2 cellular contexts compared by ENCODE assay signal in the genomic region with DNA sequence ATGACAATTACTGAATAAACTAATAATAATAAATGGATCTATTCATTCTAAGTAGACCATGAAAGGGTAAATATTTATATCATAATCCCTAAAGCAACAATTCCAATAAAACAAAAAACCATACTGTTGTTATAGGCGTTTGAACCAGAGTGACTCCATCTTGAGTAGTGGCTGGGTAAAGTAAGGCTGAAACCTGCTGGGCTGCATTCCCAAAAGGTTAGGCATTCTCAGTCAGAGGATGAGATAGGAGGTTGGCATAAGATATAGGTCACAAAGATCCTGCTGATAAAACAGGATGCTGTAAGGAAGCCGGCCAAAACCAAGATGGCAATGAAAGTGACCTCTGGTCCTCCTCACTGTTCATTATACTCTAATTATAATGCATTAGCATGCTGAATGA.
TF ChIP-seq lines count a peak whose summit lies in the region.

No MANE protein-coding gene starts in this region.

TF ChIP-seq in SK-N-SH, 30 proteins besides CTCF, POLR2A, EP300 and RAD21 (continued from another document):
- no peak for TF ChIP-seq TEAD4 (IDR thresholded peaks at IDR 0.05; ENCODE audit: borderline replicate concordance, insufficient read depth)
- no peak for TF ChIP-seq FOXJ3 (CRISPR knock-in tag; IDR thresholded peaks at IDR 0.05)
- no peak for TF ChIP-seq FOXM1 (IDR thresholded peaks at IDR 0.05; ENCODE audit: low read depth)
- TF ChIP-seq GATA2 (CRISPR knock-in tag; IDR thresholded peaks at IDR 0.05): no peak
- TF ChIP-seq, protein P1, sequence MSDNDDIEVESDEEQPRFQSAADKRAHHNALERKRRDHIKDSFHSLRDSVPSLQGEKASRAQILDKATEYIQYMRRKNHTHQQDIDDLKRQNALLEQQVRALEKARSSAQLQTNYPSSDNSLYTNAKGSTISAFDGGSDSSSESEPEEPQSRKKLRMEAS (IDR thresholded peaks at IDR 0.05; ENCODE audit: low read depth): no peak
- TF ChIP-seq TCF12 (IDR thresholded peaks at IDR 0.05): no peak
- no peak for TF ChIP-seq FOSL2 (IDR thresholded peaks at IDR 0.05; ENCODE audit: borderline replicate concordance, low read depth)
- no peak for TF ChIP-seq SMC3 (IDR thresholded peaks at IDR 0.05; ENCODE audit: low read depth, low read length)
- TF ChIP-seq MXI1 (IDR thresholded peaks at IDR 0.05; ENCODE audit: low read depth, low read length): no peak
- TF ChIP-seq SIN3A (IDR thresholded peaks at IDR 0.05; ENCODE audit: borderline replicate concordance, low read depth, low read length): no peak
- TF ChIP-seq, protein P2, sequence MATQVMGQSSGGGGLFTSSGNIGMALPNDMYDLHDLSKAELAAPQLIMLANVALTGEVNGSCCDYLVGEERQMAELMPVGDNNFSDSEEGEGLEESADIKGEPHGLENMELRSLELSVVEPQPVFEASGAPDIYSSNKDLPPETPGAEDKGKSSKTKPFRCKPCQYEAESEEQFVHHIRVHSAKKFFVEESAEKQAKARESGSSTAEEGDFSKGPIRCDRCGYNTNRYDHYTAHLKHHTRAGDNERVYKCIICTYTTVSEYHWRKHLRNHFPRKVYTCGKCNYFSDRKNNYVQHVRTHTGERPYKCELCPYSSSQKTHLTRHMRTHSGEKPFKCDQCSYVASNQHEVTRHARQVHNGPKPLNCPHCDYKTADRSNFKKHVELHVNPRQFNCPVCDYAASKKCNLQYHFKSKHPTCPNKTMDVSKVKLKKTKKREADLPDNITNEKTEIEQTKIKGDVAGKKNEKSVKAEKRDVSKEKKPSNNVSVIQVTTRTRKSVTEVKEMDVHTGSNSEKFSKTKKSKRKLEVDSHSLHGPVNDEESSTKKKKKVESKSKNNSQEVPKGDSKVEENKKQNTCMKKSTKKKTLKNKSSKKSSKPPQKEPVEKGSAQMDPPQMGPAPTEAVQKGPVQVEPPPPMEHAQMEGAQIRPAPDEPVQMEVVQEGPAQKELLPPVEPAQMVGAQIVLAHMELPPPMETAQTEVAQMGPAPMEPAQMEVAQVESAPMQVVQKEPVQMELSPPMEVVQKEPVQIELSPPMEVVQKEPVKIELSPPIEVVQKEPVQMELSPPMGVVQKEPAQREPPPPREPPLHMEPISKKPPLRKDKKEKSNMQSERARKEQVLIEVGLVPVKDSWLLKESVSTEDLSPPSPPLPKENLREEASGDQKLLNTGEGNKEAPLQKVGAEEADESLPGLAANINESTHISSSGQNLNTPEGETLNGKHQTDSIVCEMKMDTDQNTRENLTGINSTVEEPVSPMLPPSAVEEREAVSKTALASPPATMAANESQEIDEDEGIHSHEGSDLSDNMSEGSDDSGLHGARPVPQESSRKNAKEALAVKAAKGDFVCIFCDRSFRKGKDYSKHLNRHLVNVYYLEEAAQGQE (IDR thresholded peaks at IDR 0.05; ENCODE audit: low read depth, low read length): no peak
- no peak for TF ChIP-seq EZH2phosphoT487 (IDR thresholded peaks at IDR 0.05; ENCODE audit: borderline replicate concordance, low read depth)
- no peak for TF ChIP-seq NRF1 (IDR thresholded peaks at IDR 0.05; ENCODE audit: low read depth, low read length)
- TF ChIP-seq, protein P3, sequence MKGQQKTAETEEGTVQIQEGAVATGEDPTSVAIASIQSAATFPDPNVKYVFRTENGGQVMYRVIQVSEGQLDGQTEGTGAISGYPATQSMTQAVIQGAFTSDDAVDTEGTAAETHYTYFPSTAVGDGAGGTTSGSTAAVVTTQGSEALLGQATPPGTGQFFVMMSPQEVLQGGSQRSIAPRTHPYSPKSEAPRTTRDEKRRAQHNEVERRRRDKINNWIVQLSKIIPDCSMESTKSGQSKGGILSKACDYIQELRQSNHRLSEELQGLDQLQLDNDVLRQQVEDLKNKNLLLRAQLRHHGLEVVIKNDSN (IDR thresholded peaks at IDR 0.05; ENCODE audit: borderline replicate concordance, low read depth): no peak

TF ChIP-seq in SK-N-SH treated with all-trans-retinoic acid at 6 μM for 48 hours, 23 proteins besides CTCF, POLR2A, EP300 and RAD21 (continued from another document):
- TF ChIP-seq, protein P4, sequence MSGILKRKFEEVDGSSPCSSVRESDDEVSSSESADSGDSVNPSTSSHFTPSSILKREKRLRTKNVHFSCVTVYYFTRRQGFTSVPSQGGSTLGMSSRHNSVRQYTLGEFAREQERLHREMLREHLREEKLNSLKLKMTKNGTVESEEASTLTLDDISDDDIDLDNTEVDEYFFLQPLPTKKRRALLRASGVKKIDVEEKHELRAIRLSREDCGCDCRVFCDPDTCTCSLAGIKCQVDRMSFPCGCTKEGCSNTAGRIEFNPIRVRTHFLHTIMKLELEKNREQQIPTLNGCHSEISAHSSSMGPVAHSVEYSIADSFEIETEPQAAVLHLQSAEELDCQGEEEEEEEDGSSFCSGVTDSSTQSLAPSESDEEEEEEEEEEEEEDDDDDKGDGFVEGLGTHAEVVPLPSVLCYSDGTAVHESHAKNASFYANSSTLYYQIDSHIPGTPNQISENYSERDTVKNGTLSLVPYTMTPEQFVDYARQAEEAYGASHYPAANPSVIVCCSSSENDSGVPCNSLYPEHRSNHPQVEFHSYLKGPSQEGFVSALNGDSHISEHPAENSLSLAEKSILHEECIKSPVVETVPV (CRISPR knock-in tag; IDR thresholded peaks at IDR 0.05): no peak
- TF ChIP-seq TCF4 (CRISPR knock-in tag; IDR thresholded peaks at IDR 0.05; ENCODE audit: borderline replicate concordance): no peak
- no peak for TF ChIP-seq ZNF565 (CRISPR knock-in tag; conservative IDR thresholded peaks at IDR 0.05; ENCODE audit: low read depth)
- no peak for TF ChIP-seq PPARA (CRISPR knock-in tag; IDR thresholded peaks at IDR 0.05; ENCODE audit: borderline replicate concordance)
- TF ChIP-seq, protein P5, sequence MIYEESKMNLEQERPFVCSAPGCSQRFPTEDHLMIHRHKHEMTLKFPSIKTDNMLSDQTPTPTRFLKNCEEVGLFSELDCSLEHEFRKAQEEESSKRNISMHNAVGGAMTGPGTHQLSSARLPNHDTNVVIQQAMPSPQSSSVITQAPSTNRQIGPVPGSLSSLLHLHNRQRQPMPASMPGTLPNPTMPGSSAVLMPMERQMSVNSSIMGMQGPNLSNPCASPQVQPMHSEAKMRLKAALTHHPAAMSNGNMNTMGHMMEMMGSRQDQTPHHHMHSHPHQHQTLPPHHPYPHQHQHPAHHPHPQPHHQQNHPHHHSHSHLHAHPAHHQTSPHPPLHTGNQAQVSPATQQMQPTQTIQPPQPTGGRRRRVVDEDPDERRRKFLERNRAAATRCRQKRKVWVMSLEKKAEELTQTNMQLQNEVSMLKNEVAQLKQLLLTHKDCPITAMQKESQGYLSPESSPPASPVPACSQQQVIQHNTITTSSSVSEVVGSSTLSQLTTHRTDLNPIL (CRISPR knock-in tag; IDR thresholded peaks at IDR 0.05; ENCODE audit: low read depth): no peak
- no peak for TF ChIP-seq ZNF70 (CRISPR knock-in tag; IDR thresholded peaks at IDR 0.05)
- TF ChIP-seq GLIS3 (CRISPR knock-in tag; IDR thresholded peaks at IDR 0.05): no peak
- TF ChIP-seq ARNTL (CRISPR knock-in tag; IDR thresholded peaks at IDR 0.05; ENCODE audit: borderline replicate concordance, low read depth): no peak
- TF ChIP-seq ZFP3 (CRISPR knock-in tag; IDR thresholded peaks at IDR 0.05): no peak
- TF ChIP-seq ZC3H10 (CRISPR knock-in tag; IDR thresholded peaks at IDR 0.05): no peak
- TF ChIP-seq TOX (CRISPR knock-in tag; IDR thresholded peaks at IDR 0.05; ENCODE audit: borderline replicate concordance): no peak
- no peak for TF ChIP-seq CSDC2 (CRISPR knock-in tag; IDR thresholded peaks at IDR 0.05)
TF ChIP-seq in SK-N-SH treated with all-trans-retinoic acid at 6 μM for 48 hours: peak in this region for 0.
